ENCODE assay signal across 34 cellular contexts in genomic region chr3:154801729-154802128, GRCh38.
"Had no signal": no experiment of that assay in that cellular context is flagged by ENCODE, and none has a peak within 500 bp of the region (broad histone marks: within the 10 kb centered on the region; RNA-seq: fewer than 3 reads in every experiment).

No MANE protein-coding gene starts in this region.

- H3K27me3 ChIP-seq: MG63 had no signal

- H3K4me3 ChIP-seq: MG63 had no signal

- DNase-seq: Karpas-422, Kasumi-1, MG63, MM.1S, NCI-H1048, NCI-H1092, NCI-H1092 treated with DMSO at 0.1 percent for 48 hours, NCI-H1105, NCI-H1105 treated with DMSO at 0.1 percent for 48 hours, NCI-H1417, NCI-H1417 treated with DMSO at 0.1 percent for 48 hours, NCI-H1436, NCI-H1436 treated with DMSO at 0.1 percent for 48 hours, NCI-H146, NCI-H1694, NCI-H1694 treated with DMSO at 0.1 percent for 48 hours, NCI-H187, NCI-H187 treated with DMSO at 0.1 percent for 48 hours, NCI-H1930, NCI-H2029, NCI-H2029 treated with DMSO at 0.1 percent for 48 hours, NCI-H2081, NCI-H2081 treated with DMSO at 0.1 percent for 48 hours, NCI-H2107, NCI-H2171, NCI-H2171 treated with DMSO at 0.1 percent for 48 hours, NCI-H2227 treated with DMSO at 0.1 percent for 48 hours, NCI-H226, NCI-H345, NCI-H446, NCI-H446 treated with DMSO at 0.1 percent for 48 hours, NCI-H510A, NCI-H510A treated with DMSO at 0.1 percent for 48 hours, NCI-H524 had no signal

- H3K9me3 ChIP-seq: MG63 had no signal

- H3K36me3 ChIP-seq: MG63 had no signal
